In the genomic region with DNA sequence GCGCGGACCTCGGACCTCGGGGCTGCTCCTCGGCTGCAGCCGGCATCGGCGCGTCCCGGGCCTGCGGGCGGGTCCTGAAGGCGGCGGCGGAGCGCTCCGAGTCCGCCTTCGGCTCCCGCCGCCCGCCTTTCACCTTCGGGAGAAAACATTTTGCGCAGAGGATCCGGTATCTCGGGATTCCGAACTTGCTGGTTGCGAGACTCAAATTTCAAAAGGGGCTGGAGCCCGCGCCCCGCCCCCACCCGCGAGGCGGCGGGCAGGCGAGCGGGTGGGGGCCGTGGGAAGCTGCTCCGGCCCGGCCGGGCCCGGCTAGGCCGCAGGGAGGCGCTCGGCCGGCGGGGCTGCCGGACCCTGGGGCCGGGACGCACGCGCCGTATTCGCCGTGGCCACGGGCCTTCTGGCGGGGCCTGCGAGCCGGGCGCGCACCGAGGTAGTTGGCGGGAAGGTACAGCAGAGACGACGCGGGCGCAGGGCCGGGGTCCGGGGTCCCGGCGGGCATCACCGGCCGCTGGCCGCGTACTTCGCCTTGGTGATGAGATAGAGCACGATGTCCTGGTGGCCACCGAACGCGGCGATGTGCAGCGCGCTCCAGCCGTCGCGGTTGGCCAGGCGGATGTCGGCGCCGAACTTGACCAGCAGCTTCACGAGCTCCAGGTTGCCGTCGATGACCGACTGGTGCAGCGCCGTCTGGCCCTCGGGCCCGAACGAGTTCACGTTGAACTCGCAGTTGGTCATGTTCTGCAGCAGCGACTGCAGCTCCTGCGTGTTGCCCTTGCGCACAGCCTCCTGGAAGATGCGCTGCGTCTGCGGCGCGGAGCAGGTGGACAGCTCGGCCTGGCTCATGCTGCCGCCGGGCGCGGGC, we compare ENCODE assay signal across 9 cellular contexts. TPM values are rescaled to one million over a fixed set of nuclear protein-coding genes. Genes with fewer than 3 reads are reported as not detected.
DNase-seq lines count a peak whose midpoint lies in the region; FAIRE-seq and TF ChIP-seq lines count a peak whose summit lies in the region.
"Had no signal": no experiment of that assay in that cellular context is flagged by ENCODE, and none has a peak within 500 bp of the region (broad histone marks: within the 10 kb centered on the region; RNA-seq: fewer than 3 reads in every experiment).

No MANE protein-coding gene starts in this region.

- H3K27ac Mint-ChIP-seq in H9 (peak overlapping the region in 2 of 3 experiments; percentile 93 to 96; a peak in 4 of 7 replicates), astrocyte (ENCODE audit: unreplicated experiment) (no peak overlapping the region)

- H3K9ac ChIP-seq in H9 (ENCODE audit: extremely low read depth, insufficient read length, low read length) (no peak overlapping the region), astrocyte (ENCODE audit: low read length) (peak overlapping the region; percentile 57)

- no peak overlapping the region for H2BK12ac ChIP-seq in H9 (ENCODE audit: insufficient read length, low read depth, low read length)

- no peak overlapping the region for H4K5ac ChIP-seq in H9 (ENCODE audit: insufficient read length, low read depth, low read length)

- H3K4me3 ChIP-seq in astrocyte (ENCODE audit: insufficient read depth, low read depth, low read length), result peak overlapping the region; percentile 51

- H3K79me2 ChIP-seq in H9 (ENCODE audit: insufficient read depth, low read length) (no peaks in the 10 kb centered on the region), astrocyte (ENCODE audit: insufficient read depth, low read length) (no peaks in the 10 kb centered on the region)

- H3T11ph ChIP-seq in H9 (ENCODE audit: low read length), result no peak overlapping the region

- H2AFZ ChIP-seq in H9 (ENCODE audit: low read length), result no peak overlapping the region
- H2AFZ ChIP-seq in astrocyte (ENCODE audit: low read depth, low read length), result peak overlapping the region; percentile 84

- H3K27me3 Mint-ChIP-seq in H9 (ENCODE audit: low read depth) (peaks cover 39% of the 10 kb centered on the region), astrocyte (ENCODE audit: low read depth, unreplicated experiment) (peaks cover 4% of the 10 kb centered on the region)

- no peak overlapping the region for H2BK120ac ChIP-seq in H9 (ENCODE audit: low read depth, low read length, poor library complexity, severe bottlenecking)

- H3K9me3 ChIP-seq in H9 (ENCODE audit: control insufficient read depth, low read depth, low read length) (no peaks in the 10 kb centered on the region), astrocyte (ENCODE audit: insufficient read depth, low read depth, low read length) (no peaks in the 10 kb centered on the region)

- H3K56ac ChIP-seq in H9 (ENCODE audit: insufficient read length, low read depth, low read length), result no peak overlapping the region

- H3K4me3 Mint-ChIP-seq in H9, result peak overlapping the region; percentile 80 to 99
- peak overlapping the region; percentile 92 for H3K4me3 Mint-ChIP-seq in astrocyte (ENCODE audit: unreplicated experiment)

- no peak overlapping the region for H3K4ac ChIP-seq in H9 (ENCODE audit: low read depth, low read length)

- no peaks in the 10 kb centered on the region for H3K79me1 ChIP-seq in H9 (ENCODE audit: insufficient read depth, low read depth, low read length, poor library complexity, severe bottlenecking)

- H4K20me1 ChIP-seq in H9 (ENCODE audit: control insufficient read depth, insufficient read depth, insufficient read length), result no peaks in the 10 kb centered on the region
- H4K20me1 ChIP-seq in astrocyte (ENCODE audit: insufficient read depth, low read length), result peaks cover 3% of the 10 kb centered on the region

- H3K9me3 Mint-ChIP-seq in H9 (peaks cover 0 to 2% of the 10 kb centered on the region in 2 experiments; a peak in 3 of 5 replicates), astrocyte (ENCODE audit: unreplicated experiment) (no peaks in the 10 kb centered on the region)

- no peaks in the 10 kb centered on the region for H3K36me3 ChIP-seq in astrocyte (ENCODE audit: insufficient read depth, low read length)

- DNase-seq in NCI-H524 (lab: John Stamatoyannopoulos, UW), result peak; percentile 46 to 69
- no peak for DNase-seq in NCI-H524 treated with DMSO at 0.1 percent for 48 hours (lab: John Stamatoyannopoulos, UW)
- peak; percentile 59 for DNase-seq in H9
- peak; percentile 40 for DNase-seq in NCI-H2196 treated with DMSO at 0.1 percent for 48 hours (lab: John Stamatoyannopoulos, UW; ENCODE audit: unreplicated experiment)
- DNase-seq in astrocyte (ENCODE audit: low read depth), result peak; percentile 43
- peak; percentile 72 for DNase-seq in iPS-NIHi11 (ENCODE audit: low spot score)
- peak; percentile 48 for DNase-seq in stimulated activated CD8-positive, alpha-beta memory T cell treated with anti-CD3 and anti-CD28 coated beads, Interleukin-4, amount 100 ng/mL, for 48 hours
- no peak for DNase-seq in pons (ENCODE audit: low spot score)

- H3K23ac ChIP-seq in H9 (ENCODE audit: insufficient read length, low read depth, low read length), result no peak overlapping the region

- no peak overlapping the region for H2BK15ac ChIP-seq in H9 (ENCODE audit: low read depth, low read length)

- no peak overlapping the region for H4K8ac ChIP-seq in H9 (replicated peaks; ENCODE audit: insufficient read length, low read depth, low read length)

- H3K36me3 Mint-ChIP-seq in H9 (ENCODE audit: insufficient read depth in 1 of 3, low read depth in 3 of 3) (peaks cover 0 to 2% (median 0%) of the 10 kb centered on the region in 3 experiments; a peak in 3 of 7 replicates), astrocyte (ENCODE audit: low read depth, unreplicated experiment) (no peaks in the 10 kb centered on the region)

- 0 out of 2 replicates have a peak overlapping the region, but pooled peaks have one; percentile 13 for H3K14ac ChIP-seq in H9 (ENCODE audit: insufficient read depth, low read length)

- H3K27me3 ChIP-seq in H9 (ENCODE audit: insufficient read depth, low read length) (peaks cover 5% of the 10 kb centered on the region; the same call in 1 of the 2 replicates), astrocyte (ENCODE audit: insufficient read depth, low read length) (peaks cover 8% of the 10 kb centered on the region)

- peaks cover 7% of the 10 kb centered on the region for H3K23me2 ChIP-seq in H9 (ENCODE audit: insufficient read length, low read depth, low read length, poor library complexity, severe bottlenecking)

- no peak overlapping the region for H2BK20ac ChIP-seq in H9 (ENCODE audit: low read depth, low read length, poor library complexity, severe bottlenecking)

- H2AK5ac ChIP-seq in H9 (ENCODE audit: insufficient read length, low read length), result no peak overlapping the region

- no peak overlapping the region for H2BK5ac ChIP-seq in H9 (ENCODE audit: insufficient read length, low read length)

- no CpG with 5 or more reads among the region's 114 CpGs for WGBS in H9 (ENCODE audit: extremely low coverage, insufficient read length, low lambda C conversion rate)

- peaks cover 36 to 51% of the 10 kb centered on the region in 2 experiments for H3K4me1 Mint-ChIP-seq in H9
- peaks cover 8% of the 10 kb centered on the region for H3K4me1 Mint-ChIP-seq in astrocyte (ENCODE audit: low read depth, unreplicated experiment)

- FAIRE-seq in astrocyte (lab: Jason Lieb, UNC), result no peak

- H3K27ac ChIP-seq in H9 (ENCODE audit: insufficient read length, low read depth, low read length) (no peak overlapping the region), astrocyte (ENCODE audit: low read depth, low read length) (no peak overlapping the region)

- H3K18ac ChIP-seq in H9 (ENCODE audit: insufficient read length, low read depth, low read length), result peak overlapping the region; percentile 38

- H3K4me1 ChIP-seq in H9 (ENCODE audit: insufficient read depth, low read length), result peaks cover 5% of the 10 kb centered on the region; the same call in 1 of the 2 replicates
- H3K4me1 ChIP-seq in astrocyte (ENCODE audit: insufficient read depth, low read length), result peaks cover 47% of the 10 kb centered on the region

- H3K4me2 ChIP-seq in H9 (ENCODE audit: insufficient read depth, insufficient read length, low read length), result peak overlapping the region; percentile 31
- peak overlapping the region; percentile 88 for H3K4me2 ChIP-seq in astrocyte (ENCODE audit: low read length)

- TF ChIP-seq CTCF in H9 (conservative IDR thresholded peaks at IDR 0.05) (peak; percentile 47; the same call in 2 of the 3 replicates), astrocyte (IDR thresholded peaks at IDR 0.05; ENCODE audit: insufficient read depth, low read depth, low read length) (no peak)

- no peak overlapping the region for H4K91ac ChIP-seq in H9 (ENCODE audit: insufficient read length, low read depth, low read length)

RNA-seq across cellular contexts. Expression of gene NRARP, which starts 0.8 kb away (rescaled TPM):
- total RNA-seq in H9 (2021) (22.8 and 23.8 TPM in 2 replicates), astrocyte (6.9 and 7.3 TPM in 2 replicates)

RNA-seq across cellular contexts. Expression of gene TOR4A, which starts 23.8 kb away (rescaled TPM):
- total RNA-seq in H9 (2021), result 5.9 and 6.2 TPM in 2 replicates
- total RNA-seq in astrocyte, result 10.8 and 11.8 TPM in 2 replicates

RNA-seq across cellular contexts. Expression of gene NELFB, which starts 46.2 kb away (rescaled TPM):
- total RNA-seq in H9 (2021) (71.4 and 71.7 TPM in 2 replicates), astrocyte (45.8 and 48.9 TPM in 2 replicates)

RNA-seq across cellular contexts. Expression of gene STPG3, which starts 50.2 kb away (rescaled TPM):
- total RNA-seq in H9 (2021) (not detected in 2 replicates), astrocyte (not detected in 2 replicates)
- total RNA-seq: dermis microvascular lymphatic vessel endothelial cell had no signal

Comparison
In these comparisons a context has a peak if more than half of its experiments do, and no peak if none do; other contexts are left out.
1. DNase-seq: peak in NCI-H524 (2 of 2), H9 (single experiment), NCI-H2196 treated with DMSO at 0.1 percent for 48 hours (single experiment), astrocyte (single experiment), iPS-NIHi11 (single experiment) and stimulated activated CD8-positive, alpha-beta memory T cell treated with anti-CD3 and anti-CD28 coated beads, Interleukin-4, amount 100 ng/mL, for 48 hours (single experiment); none in NCI-H524 treated with DMSO at 0.1 percent for 48 hours (single experiment) and pons (single experiment).